In the genomic region with DNA sequence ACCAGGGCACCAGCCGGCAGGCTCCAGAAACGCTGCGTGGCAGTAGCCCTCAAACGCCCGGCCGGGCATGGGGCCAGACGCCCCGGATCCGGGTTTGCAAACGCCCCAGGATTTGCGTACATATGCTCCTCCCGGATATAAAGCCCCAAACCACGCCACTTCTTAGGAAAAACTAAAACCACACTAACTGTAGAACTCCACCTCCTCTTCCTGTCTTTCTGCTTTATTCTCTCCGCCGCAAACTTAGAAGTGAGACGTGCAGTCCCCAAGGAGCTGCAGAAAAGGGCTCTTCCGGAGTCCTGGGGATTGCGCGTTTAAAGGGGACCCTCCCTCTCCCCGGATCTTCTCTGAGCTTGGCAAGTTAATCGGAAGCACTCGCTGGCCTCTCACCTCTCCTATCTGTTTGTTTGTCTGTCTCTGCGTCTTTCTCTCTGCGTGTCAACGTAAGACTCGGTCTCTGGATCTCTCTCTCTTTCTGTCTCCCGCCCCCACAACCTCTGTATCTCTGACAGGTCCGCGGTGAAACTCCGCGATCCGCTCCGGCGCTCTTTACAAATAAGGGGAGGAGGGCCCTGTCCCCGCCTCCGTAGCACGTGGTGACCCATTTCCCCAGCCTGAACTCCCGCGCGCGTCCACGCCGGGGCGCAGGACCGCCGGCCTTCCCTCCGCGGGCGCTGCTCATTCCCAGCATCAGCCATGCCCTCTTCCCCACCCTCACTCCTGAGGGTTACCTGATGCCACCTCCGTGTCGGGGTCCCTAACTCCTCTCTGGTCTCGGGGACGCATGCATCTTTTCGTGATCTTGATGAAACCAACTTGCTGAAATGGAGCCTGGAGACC, we compare ENCODE assay signal across 8 cellular contexts. TPM values are rescaled to one million over a fixed set of nuclear protein-coding genes. Genes with fewer than 3 reads are reported as not detected.
A peak's percentile ranks its signal among the peaks of the same experiment; 100 is the strongest.
DNase-seq lines count a peak whose midpoint lies in the region; ATAC-seq and TF ChIP-seq lines count a peak whose summit lies in the region.

A gene (minus strand): TSS at position 528 of the 840 bp plus-strand sequence. CDS start 820 bp downstream, outside the sequence.

- H3K4me1 ChIP-seq in effector memory CD4-positive, alpha-beta T cell (ENCODE audit: control insufficient read depth, insufficient read depth, low read length, poor library complexity, severe bottlenecking) = peaks cover 7% of the 10 kb centered on the region

- H3K4me3 ChIP-seq in HL-60 (replicated peaks; ENCODE audit: insufficient read depth, low read length) = peak within 1 kb of the TSS; percentile 67
- H3K4me3 ChIP-seq in effector memory CD4-positive, alpha-beta T cell (ENCODE audit: insufficient read depth, low read depth, low read length, poor library complexity, severe bottlenecking) = peak within 1 kb of the TSS; percentile 79

- H3K9me3 ChIP-seq in effector memory CD4-positive, alpha-beta T cell (ENCODE audit: control insufficient read depth, low read length) = no peaks in the 10 kb centered on the region

- peak; percentile 56 for TF ChIP-seq CTCF in HL-60 (IDR thresholded peaks at IDR 0.05; ENCODE audit: insufficient read depth, low read length)

- H3K36me3 ChIP-seq in effector memory CD4-positive, alpha-beta T cell (ENCODE audit: control insufficient read depth, insufficient read depth, low read length) = no peaks in the 10 kb centered on the region

- peak; percentile 82 for ATAC-seq in GM19467 (IDR thresholded peaks at IDR 0.05; ENCODE audit: unreplicated experiment)

- peak within 1 kb of the TSS; percentile 98 for H3K27ac ChIP-seq in HL-60 (replicated peaks)
- peak within 1 kb of the TSS; percentile 96 for H3K27ac ChIP-seq in effector memory CD4-positive, alpha-beta T cell (ENCODE audit: insufficient read depth, low read length, poor library complexity, severe bottlenecking)

- DNase-seq in COLO829 (ENCODE audit: low spot score) (peak; percentile 87), HL-60 (ENCODE audit: low read depth in 1 of 2, low spot score in 1 of 2) (peak; percentile 74 to 93), NOMO-1 treated with DMSO at 0.1 percent for 48 hours (lab: John Stamatoyannopoulos, UW; ENCODE audit: unreplicated experiment) (peak; percentile 93), mesenteric fat pad (ENCODE audit: low spot score) (peak; percentile 94)
- DNase-seq in activated CD8-positive, alpha-beta memory T cell treated with anti-CD3 and anti-CD28 coated beads for 4 hours (ENCODE audit: low read depth in 2 of 2) = peak; percentile 67 to 86
- peak; percentile 71 to 79 (median 79) for DNase-seq in effector memory CD4-positive, alpha-beta T cell
- peak; percentile 64 for DNase-seq in stimulated activated CD8-positive, alpha-beta memory T cell treated with anti-CD3 and anti-CD28 coated beads, Interleukin-15, amount 100 ng/mL, for 1 hour (ENCODE audit: low read depth)

- no peaks in the 10 kb centered on the region for H3K27me3 ChIP-seq in HL-60 (ENCODE audit: insufficient read depth, poor library complexity, severe bottlenecking)
- H3K27me3 ChIP-seq in effector memory CD4-positive, alpha-beta T cell (replicated peaks; ENCODE audit: control insufficient read depth, insufficient read depth, low read length, poor library complexity, severe bottlenecking) = no peaks in the 10 kb centered on the region

RNA-seq across cellular contexts. Expression of the gene that starts here (rescaled TPM):
- 22.7 TPM for total RNA-seq in mesenteric fat pad

Comparison
In these comparisons a context has a peak if more than half of its experiments do, and no peak if none do; other contexts are left out.
1. Peak in every context shown above with its lines: DNase-seq, ATAC-seq, H3K4me3 ChIP-seq and H3K27ac ChIP-seq.